Comparison of ENCODE assay signal across 30 cellular contexts in the genomic region with DNA sequence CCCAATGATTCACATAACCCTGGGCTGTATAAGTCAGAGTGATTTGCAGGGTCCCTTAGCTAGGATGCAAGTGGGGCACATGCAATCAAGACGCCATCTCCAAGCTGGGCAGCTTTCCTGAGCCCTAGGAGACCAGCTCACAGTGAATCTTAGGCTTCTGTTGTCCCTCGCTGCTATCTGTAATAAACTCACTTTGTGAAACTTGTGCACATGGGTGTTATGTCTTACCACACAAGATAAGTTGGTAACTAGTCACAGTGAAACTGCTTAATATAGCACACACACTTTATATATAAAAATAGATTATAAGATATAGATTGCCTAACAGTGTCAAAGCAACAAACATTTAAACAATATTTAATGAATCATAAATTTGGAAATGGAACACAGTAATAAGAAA.
"Had no signal": no experiment of that assay in that cellular context is flagged by ENCODE, and none has a peak within 500 bp of the region (broad histone marks: within the 10 kb centered on the region; RNA-seq: fewer than 3 reads in every experiment).

No MANE protein-coding gene starts in this region.

- H3K36me3 ChIP-seq: adrenal gland, esophagus muscularis mucosa, gastrocnemius medialis, heart left ventricle had no signal

- ATAC-seq: activated CD4-positive, alpha-beta T cell treated with anti-CD3 and anti-CD28 coated beads for 36 hours; activated CD8-positive, alpha-beta memory T cell treated with anti-CD3 and anti-CD28 coated beads, Interleukin-2, amount 10 ng/mL, durations not matched to agents 7 days and 5 days; activated CD8-positive, alpha-beta T cell treated with anti-CD3 and anti-CD28 coated beads, Interleukin-2, amount 10 ng/mL, durations not matched to agents 7 days and 5 days; activated naive CD8-positive, alpha-beta T cell treated with anti-CD3 and anti-CD28 coated beads, Interleukin-2, amount 50 U/mL, for 24 hours; body of pancreas; effector memory CD8-positive, alpha-beta T cell; foreskin keratinocyte; gastrocnemius medialis; heart left ventricle had no signal

- H3K4me1 ChIP-seq: adrenal gland, body of pancreas, esophagus muscularis mucosa, foreskin keratinocyte, gastrocnemius medialis, heart left ventricle had no signal

- H3K4me3 ChIP-seq: adrenal gland, body of pancreas, esophagus muscularis mucosa, gastrocnemius medialis, heart left ventricle had no signal

- H3K27ac ChIP-seq: adrenal gland, body of pancreas, esophagus muscularis mucosa, foreskin keratinocyte, gastrocnemius medialis, heart left ventricle had no signal

- H3K27me3 ChIP-seq: adrenal gland, body of pancreas, esophagus muscularis mucosa, foreskin keratinocyte, gastrocnemius medialis, heart left ventricle had no signal

- H3K9me3 ChIP-seq: adrenal gland, body of pancreas, esophagus muscularis mucosa, gastrocnemius medialis had no signal

- DNase-seq: activated CD4-positive, alpha-beta memory T cell treated with anti-CD3 and anti-CD28 coated beads for 36 hours; activated CD4-positive, alpha-beta T cell treated with anti-CD3 and anti-CD28 coated beads for 36 hours; activated CD4-positive, alpha-beta T cell treated with anti-CD3 and anti-CD28 coated beads, Interleukin-2, amount 10 ng/mL, durations not matched to agents 24 days and 14 days; activated CD4-positive, CD25-positive, alpha-beta regulatory T cell; activated CD4-positive, CD25-positive, alpha-beta regulatory T cell treated with anti-CD3 and anti-CD28 coated beads, Interleukin-2, amount 50 U/mL, for 72 hours; activated CD8-positive, alpha-beta memory T cell treated with anti-CD3 and anti-CD28 coated beads, Interleukin-2, amount 10 ng/mL, durations not matched to agents 7 days and 5 days; activated CD8-positive, alpha-beta memory T cell treated with anti-CD3 and anti-CD28 coated beads, Interleukin-2, amount 50 U/mL, for 4 hours; activated CD8-positive, alpha-beta T cell treated with anti-CD3 and anti-CD28 coated beads, Interleukin-2, amount 10 ng/mL, durations not matched to agents 7 days and 5 days; activated effector memory CD4-positive, alpha-beta T cell treated with anti-CD3 and anti-CD28 coated beads, Interleukin-2, amount 50 U/mL, for 16 hours; activated naive CD4-positive, alpha-beta T cell treated with anti-CD3 and anti-CD28 coated beads for 36 hours; activated naive CD8-positive, alpha-beta T cell treated with anti-CD3 and anti-CD28 coated beads for 36 hours; activated naive CD8-positive, alpha-beta T cell treated with anti-CD3 and anti-CD28 coated beads, Interleukin-2, amount 50 U/mL, for 24 hours; activated T-cell treated with anti-CD3 and anti-CD28 coated beads, Interleukin-2, amount 50 U/mL, for 1 hour; activated T-cell treated with anti-CD3 and anti-CD28 coated beads, Interleukin-2, amount 50 U/mL, for 48 hours; adrenal gland; amygdala; aorta; body of pancreas; caudate nucleus; cortex of kidney; dermis blood vessel endothelial cell; effector CD4-positive, alpha-beta T cell; effector memory CD8-positive, alpha-beta T cell; erythroblast; foreskin keratinocyte; gastrocnemius medialis; glutamatergic neuron; heart left ventricle; T-helper 2 cell had no signal
